ENCODE assay signal across 8 cellular contexts in genomic region chr3:16849240-16849639, GRCh38.
A peak's percentile ranks its signal among the peaks of the same experiment; 100 is the strongest.
DNase-seq lines count a peak whose midpoint lies in the region; ATAC-seq and TF ChIP-seq lines count a peak whose summit lies in the region.

No MANE protein-coding gene starts in this region.

- CTCF ChIA-PET in HEK293T (lab: Yijun Ruan, JAX) = no interaction called here

- H3K27me3 ChIP-seq in ACC112 (ENCODE audit: insufficient read depth, low read length) (no peaks in the 10 kb centered on the region), brain microvascular endothelial cell (replicated peaks) (no peaks in the 10 kb centered on the region)

- H3K27ac ChIP-seq in ACC112 (ENCODE audit: low read depth, low read length) = no peak overlapping the region
- H3K27ac ChIP-seq in brain microvascular endothelial cell = no peak overlapping the region

- in situ Hi-C loops in brain microvascular endothelial cell (cut with HindIII; ENCODE audit: low pct_ligation_motif_present, low sequenced_read_pairs) = no loop called here

- POLR2A ChIA-PET in HEK293T (lab: Yijun Ruan, JAX) = no interaction called here

- ATAC-seq in GM19455 (IDR thresholded peaks at IDR 0.05; ENCODE audit: unreplicated experiment) = peak; percentile 91
- peak; percentile 62 for ATAC-seq in HG03565 (IDR thresholded peaks at IDR 0.05; ENCODE audit: unreplicated experiment)

- H3K36me3 ChIP-seq in ACC112 (ENCODE audit: insufficient read depth, low read length) (no peaks in the 10 kb centered on the region), brain microvascular endothelial cell (replicated peaks) (no peaks in the 10 kb centered on the region)

- H3K4me3 ChIP-seq in ACC112 (ENCODE audit: low read depth, low read length) = peak overlapping the region; percentile 16
- peak overlapping the region; percentile 29 for H3K4me3 ChIP-seq in brain microvascular endothelial cell (ENCODE audit: low read depth, low read length)

- DNase-seq in T-helper 2 cell (peak in 4 of 5 experiments; percentile 45 to 88 (median 50)), brain microvascular endothelial cell (peak; percentile 55), midbrain (lab: John Stamatoyannopoulos, UW) (peak; percentile 33), HEK293T (ENCODE audit: extremely low spot score) (no peak)
- peak; percentile 27 to 36 for DNase-seq in stimulated activated CD8-positive, alpha-beta memory T cell treated with anti-CD3 and anti-CD28 coated beads, Interleukin-4, amount 100 ng/mL, for 4 hours (ENCODE audit: low read depth in 2 of 2, low spot score in 1 of 2)

- no peak overlapping the region for H2AFZ ChIP-seq in ACC112 (ENCODE audit: low read length, unreplicated experiment)

- no peak for TF ChIP-seq CTCF in brain microvascular endothelial cell (IDR thresholded peaks at IDR 0.05; ENCODE audit: low read depth, low read length, missing control alignments)

- peaks cover 9% of the 10 kb centered on the region for H3K4me1 ChIP-seq in ACC112 (ENCODE audit: control insufficient read depth, insufficient read depth, low read length, unreplicated experiment)

- no peaks in the 10 kb centered on the region for H3K79me2 ChIP-seq in ACC112 (ENCODE audit: control insufficient read depth, insufficient read depth, low read length, unreplicated experiment)

TF ChIP-seq in HEK293T, 16 proteins besides CTCF, POLR2A, EP300 and RAD21:
- TF ChIP-seq CTBP1 (IDR thresholded peaks at IDR 0.05; ENCODE audit: borderline replicate concordance) = no peak
- no peak for TF ChIP-seq LEF1 (IDR thresholded peaks at IDR 0.05; ENCODE audit: borderline replicate concordance)
- TF ChIP-seq SP1 (IDR thresholded peaks at IDR 0.05) = no peak
- TF ChIP-seq BHLHE40 (IDR thresholded peaks at IDR 0.05; ENCODE audit: borderline replicate concordance) = no peak
- no peak for TF ChIP-seq NFRKB (IDR thresholded peaks at IDR 0.05)
- no peak for TF ChIP-seq FOXA1 (IDR thresholded peaks at IDR 0.05)
- no peak for TF ChIP-seq FOXM1 (IDR thresholded peaks at IDR 0.05; ENCODE audit: borderline replicate concordance)
- TF ChIP-seq TARDBP (IDR thresholded peaks at IDR 0.05) = no peak
- no peak for TF ChIP-seq ELF4 (IDR thresholded peaks at IDR 0.05)
- TF ChIP-seq ARNT (IDR thresholded peaks at IDR 0.05) = no peak
- no peak for TF ChIP-seq FOXK2 (IDR thresholded peaks at IDR 0.05)
- TF ChIP-seq HDGF (IDR thresholded peaks at IDR 0.05; ENCODE audit: borderline replicate concordance) = no peak
- no peak for TF ChIP-seq L3MBTL2 (conservative IDR thresholded peaks at IDR 0.05)
- no peak for TF ChIP-seq SUZ12 (IDR thresholded peaks at IDR 0.05)
- TF ChIP-seq PKNOX1 (IDR thresholded peaks at IDR 0.05) = no peak
